ENCODE assay signal across 1 cellular context in the genomic region with DNA sequence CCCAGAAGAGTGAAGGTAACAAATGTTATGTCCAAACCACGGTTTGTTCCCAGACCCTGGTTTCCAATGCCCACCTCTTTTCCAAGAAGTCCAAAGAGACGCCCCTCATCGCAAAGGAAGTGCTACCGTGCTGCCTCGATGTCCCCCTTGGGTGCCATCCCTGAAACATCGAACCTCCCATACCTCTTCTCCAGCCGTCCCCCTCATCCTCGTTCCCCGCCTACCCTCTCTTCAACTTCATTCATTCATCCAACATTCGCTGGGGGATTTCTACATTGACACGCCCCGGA.
TF ChIP-seq lines count a peak whose summit lies in the region.

No MANE protein-coding gene starts in this region.

TF ChIP-seq in SK-N-SH, 30 proteins besides CTCF, POLR2A, EP300 and RAD21 (continued from another document):
- TF ChIP-seq, protein P1, sequence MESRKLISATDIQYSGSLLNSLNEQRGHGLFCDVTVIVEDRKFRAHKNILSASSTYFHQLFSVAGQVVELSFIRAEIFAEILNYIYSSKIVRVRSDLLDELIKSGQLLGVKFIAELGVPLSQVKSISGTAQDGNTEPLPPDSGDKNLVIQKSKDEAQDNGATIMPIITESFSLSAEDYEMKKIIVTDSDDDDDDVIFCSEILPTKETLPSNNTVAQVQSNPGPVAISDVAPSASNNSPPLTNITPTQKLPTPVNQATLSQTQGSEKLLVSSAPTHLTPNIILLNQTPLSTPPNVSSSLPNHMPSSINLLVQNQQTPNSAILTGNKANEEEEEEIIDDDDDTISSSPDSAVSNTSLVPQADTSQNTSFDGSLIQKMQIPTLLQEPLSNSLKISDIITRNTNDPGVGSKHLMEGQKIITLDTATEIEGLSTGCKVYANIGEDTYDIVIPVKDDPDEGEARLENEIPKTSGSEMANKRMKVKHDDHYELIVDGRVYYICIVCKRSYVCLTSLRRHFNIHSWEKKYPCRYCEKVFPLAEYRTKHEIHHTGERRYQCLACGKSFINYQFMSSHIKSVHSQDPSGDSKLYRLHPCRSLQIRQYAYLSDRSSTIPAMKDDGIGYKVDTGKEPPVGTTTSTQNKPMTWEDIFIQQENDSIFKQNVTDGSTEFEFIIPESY (IDR thresholded peaks at IDR 0.05; ENCODE audit: borderline replicate concordance, low read depth), result no peak
- TF ChIP-seq SIN3A (IDR thresholded peaks at IDR 0.05; ENCODE audit: borderline replicate concordance, low read depth, low read length) (no peak), TAF1 (IDR thresholded peaks at IDR 0.05; ENCODE audit: borderline replicate concordance, low read depth, low read length) (no peak), RFX5 (IDR thresholded peaks at IDR 0.05; ENCODE audit: low read length) (no peak), GABPA (IDR thresholded peaks at IDR 0.05; ENCODE audit: low read depth) (no peak), SMC3 (IDR thresholded peaks at IDR 0.05; ENCODE audit: low read depth, low read length) (no peak), ELF1 (IDR thresholded peaks at IDR 0.05) (no peak), NFIC (IDR thresholded peaks at IDR 0.05; ENCODE audit: borderline replicate concordance) (no peak), TEAD4 (IDR thresholded peaks at IDR 0.05; ENCODE audit: borderline replicate concordance, insufficient read depth) (no peak), TCF12 (IDR thresholded peaks at IDR 0.05) (no peak), CHD2 (IDR thresholded peaks at IDR 0.05; ENCODE audit: low read length, partially characterized antibody) (no peak)
- TF ChIP-seq, protein P2, sequence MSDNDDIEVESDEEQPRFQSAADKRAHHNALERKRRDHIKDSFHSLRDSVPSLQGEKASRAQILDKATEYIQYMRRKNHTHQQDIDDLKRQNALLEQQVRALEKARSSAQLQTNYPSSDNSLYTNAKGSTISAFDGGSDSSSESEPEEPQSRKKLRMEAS (IDR thresholded peaks at IDR 0.05; ENCODE audit: low read depth), result no peak
- TF ChIP-seq, protein P3, sequence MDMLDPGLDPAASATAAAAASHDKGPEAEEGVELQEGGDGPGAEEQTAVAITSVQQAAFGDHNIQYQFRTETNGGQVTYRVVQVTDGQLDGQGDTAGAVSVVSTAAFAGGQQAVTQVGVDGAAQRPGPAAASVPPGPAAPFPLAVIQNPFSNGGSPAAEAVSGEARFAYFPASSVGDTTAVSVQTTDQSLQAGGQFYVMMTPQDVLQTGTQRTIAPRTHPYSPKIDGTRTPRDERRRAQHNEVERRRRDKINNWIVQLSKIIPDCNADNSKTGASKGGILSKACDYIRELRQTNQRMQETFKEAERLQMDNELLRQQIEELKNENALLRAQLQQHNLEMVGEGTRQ (IDR thresholded peaks at IDR 0.05; ENCODE audit: borderline replicate concordance, low read depth, low read length), result no peak
- TF ChIP-seq, protein P4, sequence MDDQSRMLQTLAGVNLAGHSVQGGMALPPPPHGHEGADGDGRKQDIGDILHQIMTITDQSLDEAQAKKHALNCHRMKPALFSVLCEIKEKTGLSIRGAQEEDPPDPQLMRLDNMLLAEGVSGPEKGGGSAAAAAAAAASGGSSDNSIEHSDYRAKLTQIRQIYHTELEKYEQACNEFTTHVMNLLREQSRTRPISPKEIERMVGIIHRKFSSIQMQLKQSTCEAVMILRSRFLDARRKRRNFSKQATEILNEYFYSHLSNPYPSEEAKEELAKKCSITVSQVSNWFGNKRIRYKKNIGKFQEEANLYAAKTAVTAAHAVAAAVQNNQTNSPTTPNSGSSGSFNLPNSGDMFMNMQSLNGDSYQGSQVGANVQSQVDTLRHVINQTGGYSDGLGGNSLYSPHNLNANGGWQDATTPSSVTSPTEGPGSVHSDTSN (IDR thresholded peaks at IDR 0.05), result no peak
